8 cellular contexts compared by ENCODE assay signal in genomic region chr13:49935171-49936084, GRCh38. TPM values are rescaled to one million over a fixed set of nuclear protein-coding genes. Genes with fewer than 3 reads are reported as not detected.
A peak's percentile ranks its signal among the peaks of the same experiment; 100 is the strongest.
DNase-seq lines count a peak whose midpoint lies in the region; ATAC-seq and TF ChIP-seq lines count a peak whose summit lies in the region.

No MANE protein-coding gene starts in this region.

- TF ChIP-seq CTCF in PC-9 (conservative IDR thresholded peaks at IDR 0.05) (no peak), parathyroid adenoma (IDR thresholded peaks at IDR 0.05) (no peak), uterus (IDR thresholded peaks at IDR 0.05) (no peak)

- peak overlapping the region; percentile 37 for H3K9ac ChIP-seq in parathyroid adenoma

- H3K4me1 ChIP-seq in PC-9 (replicated peaks; ENCODE audit: insufficient read depth) (peaks cover 9% of the 10 kb centered on the region), parathyroid adenoma (peaks cover 5% of the 10 kb centered on the region), uterus (peaks cover 0 to 3% of the 10 kb centered on the region in 2 donors)

- intact Hi-C loops in PC-9 (cut with micrococcal nuclease; ENCODE audit: unreplicated experiment), result loop anchor here (1.0 to 5.0 kb wide), 4 partner anchors 61 to 1135 kb away; partner anchors contain the start of genes EBPL and TRIM13
- intact Hi-C loops in cardiac septum (cut with DNase I), result loop anchor here (1.0 to 5.0 kb wide), 2 partner anchors 62 to 143 kb away; partner anchors contain the start of genes KPNA3 and TRIM13
- intact Hi-C loops in uterus (cut with DNase I; ENCODE audit: low total_unique reads), result loop anchor here (10.0 kb wide), 1 partner anchor 189 kb away; no protein-coding TSS in a partner anchor

- H3K4me3 ChIP-seq in PC-9 (peak overlapping the region; percentile 90), parathyroid adenoma (ENCODE audit: low read depth, low read length) (peak overlapping the region; percentile 90), uterus (peak overlapping the region; percentile 71 to 81)

- POLR2A ChIA-PET in PC-9 (lab: Charles Lee; ENCODE audit: unreplicated experiment), result interaction anchor here (0.6 to 0.7 kb wide), 4 partner anchors 40 to 440 kb away, joined by 4 to 6 read pairs (median 4); partner anchors contain the start of genes PHF11 and TRIM13

- no peak for TF ChIP-seq POLR2A in uterus (IDR thresholded peaks at IDR 0.05)

- BruUV-seq in PC-9 (replicated peaks; lab: Mats Ljungman, UMichigan), result no TSS peak

- H3K27me3 ChIP-seq in PC-9 (ENCODE audit: insufficient read depth, low read depth) (no peaks in the 10 kb centered on the region), parathyroid adenoma (ENCODE audit: control insufficient read depth, insufficient read depth, low read length) (no peaks in the 10 kb centered on the region), uterus (no peaks in the 10 kb centered on the region)

- ATAC-seq in GM18861 (IDR thresholded peaks at IDR 0.05; ENCODE audit: unreplicated experiment) (peak; percentile 11), HG03066 (IDR thresholded peaks at IDR 0.05; ENCODE audit: low read depth, unreplicated experiment) (peak; percentile 27)

- no peaks in the 10 kb centered on the region for H3K9me3 ChIP-seq in PC-9 (ENCODE audit: insufficient read depth, low read depth)
- H3K9me3 ChIP-seq in parathyroid adenoma (ENCODE audit: control insufficient read depth, low read length), result no peaks in the 10 kb centered on the region
- H3K9me3 ChIP-seq in uterus, result no peaks in the 10 kb centered on the region

- DNase-seq in AG08396 (ENCODE audit: low spot score) (peak; percentile 58), PC-9 (peak; percentile 49 to 65), cardiac septum (ENCODE audit: low spot score) (peak; percentile 77), uterus (no peak)
- peak; percentile 30 for DNase-seq in activated naive CD4-positive, alpha-beta T cell treated with anti-CD3 and anti-CD28 coated beads, Interleukin-2, amount 50 U/mL, for 16 hours

- CTCF ChIA-PET in PC-9 (lab: Charles Lee), result interaction anchor here (0.6 to 1.4 kb wide), 6 partner anchors 62 to 720 kb away, joined by 3 to 10 read pairs (median 7); partner anchors contain the start of gene TRIM13

- H2AFZ ChIP-seq in PC-9 (peak overlapping the region; percentile 96), parathyroid adenoma (peak overlapping the region; percentile 93)

- H3F3A ChIP-seq in PC-9 (ENCODE audit: insufficient read depth, low read depth), result peaks cover 8% of the 10 kb centered on the region; the same call in 1 of the 2 replicates

- H3K27ac ChIP-seq in PC-9, result peak overlapping the region; percentile 59
- H3K27ac ChIP-seq in parathyroid adenoma, result peak overlapping the region; percentile 67
- H3K27ac ChIP-seq in uterus, result peak overlapping the region; percentile 70 to 74

- peaks cover 24% of the 10 kb centered on the region for H3K79me2 ChIP-seq in PC-9 (ENCODE audit: low read depth)
- no peaks in the 10 kb centered on the region for H3K79me2 ChIP-seq in parathyroid adenoma

- H4K20me1 ChIP-seq in PC-9 (ENCODE audit: insufficient read depth), result no peaks in the 10 kb centered on the region

- H3K4me2 ChIP-seq in PC-9 (peak overlapping the region; percentile 85), parathyroid adenoma (ENCODE audit: low read length) (peak overlapping the region; percentile 68)

- H3K9me2 ChIP-seq in PC-9 (ENCODE audit: insufficient read depth), result no peaks in the 10 kb centered on the region

- H3K36me3 ChIP-seq in PC-9 (ENCODE audit: low read depth) (no peaks in the 10 kb centered on the region), parathyroid adenoma (ENCODE audit: control insufficient read depth, insufficient read depth, low read length) (no peaks in the 10 kb centered on the region), uterus (no peaks in the 10 kb centered on the region)

RNA-seq across cellular contexts. Expression of gene SPRYD7, which starts 0.7 kb away (rescaled TPM):
- total RNA-seq in PC-9 (2021) (5.3 and 6.4 TPM in 2 replicates), cardiac septum (13.0 TPM), uterus (10 to 100 TPM in 1 of 4 donors, 1 to 10 TPM in 2, under 1 TPM in 1; 0.59 to 10.2 (median 4.3) TPM)

Comparison
In these comparisons a context has a peak if more than half of its experiments do, and no peak if none do; other contexts are left out.
1. DNase-seq: peak in AG08396 (single experiment), PC-9 (2 of 2), activated naive CD4-positive, alpha-beta T cell treated with anti-CD3 and anti-CD28 coated beads, Interleukin-2, amount 50 U/mL, for 16 hours (single experiment) and cardiac septum (single experiment); none in uterus (0 of 2).
2. Peak in every context shown above with its lines, with median percentiles within 50 percentile points of each other: H3K27ac ChIP-seq and H3K4me3 ChIP-seq.